Comparison of ENCODE assay signal across 8 cellular contexts in genomic region chr19:8412783-8413592, GRCh38. TPM values are rescaled to one million over a fixed set of nuclear protein-coding genes. Genes with fewer than 3 reads are reported as not detected.
A peak's percentile ranks its signal among the peaks of the same experiment; 100 is the strongest.
DNase-seq lines count a peak whose midpoint lies in the region; ATAC-seq and TF ChIP-seq lines count a peak whose summit lies in the region.

Gene MARCHF2 (plus strand): TSS chr19:8413305. CDS start chr19:8421841, 8,536 bp downstream.

- no peaks in the 10 kb centered on the region for H3K36me3 Mint-ChIP-seq in activated B cell treated with CpG ODN at 0.5 μM for 24 hours (ENCODE audit: low read depth)

- CTCF ChIA-PET in activated B cell treated with CpG ODN at 0.5 μM for 24 hours (lab: Charles Lee), result interaction anchor here (0.6 to 4.1 kb wide), 16 partner anchors 23 to 1074 kb away, joined by 3 to 44 read pairs (median 4); partner anchors contain the start of genes HNRNPM, MYO1F, RAB11B and ZNF414

- no peak within 1 kb of the TSS for H3K27ac Mint-ChIP-seq in activated B cell treated with CpG ODN at 0.5 μM for 24 hours

- peak within 1 kb of the TSS; percentile 70 for H3K4me3 Mint-ChIP-seq in activated B cell treated with CpG ODN at 0.5 μM for 24 hours

- no peaks in the 10 kb centered on the region for H3K9me3 Mint-ChIP-seq in activated B cell treated with CpG ODN at 0.5 μM for 24 hours

- TF ChIP-seq CTCF in AG10803 (conservative IDR thresholded peaks at IDR 0.05; ENCODE audit: low read length) (peak; percentile 52), activated B cell treated with CpG ODN at 0.5 μM for 24 hours (IDR thresholded peaks at IDR 0.05) (no peak)

- POLR2A ChIA-PET in activated B cell treated with CpG ODN at 0.5 μM for 24 hours (lab: Charles Lee), result interaction anchor here (0.7 to 4.7 kb wide), 14 partner anchors 8 to 202 kb away, joined by 3 to 56 read pairs (median 4); partner anchors contain the start of genes HNRNPM, MYO1F, NDUFA7 and RAB11B

- no peaks in the 10 kb centered on the region for H3K27me3 Mint-ChIP-seq in activated B cell treated with CpG ODN at 0.5 μM for 24 hours

- DNase-seq in AG10803 (ENCODE audit: low read depth), result peak; percentile 96
- DNase-seq in NCI-H345 (lab: John Stamatoyannopoulos, UW), result peak; percentile 97
- peak; percentile 96 for DNase-seq in activated B cell treated with CpG ODN at 0.5 μM for 24 hours
- DNase-seq in caudate nucleus (lab: John Stamatoyannopoulos, UW), result peak; percentile 33 to 99 (median 95)
- DNase-seq in islet precursor cell, result peak; percentile 98
- DNase-seq in stimulated activated CD4-positive, alpha-beta T cell treated with anti-CD3 and anti-CD28 coated beads, Interleukin-12 subunit alpha, Interleukin-12 subunit beta, amount 100 ng/mL, for 4 hours, result peak; percentile 95

- ATAC-seq in GM19025 (IDR thresholded peaks at IDR 0.05; ENCODE audit: low read depth, unreplicated experiment), result peak; percentile 99
- ATAC-seq in HG03280 (IDR thresholded peaks at IDR 0.05; ENCODE audit: unreplicated experiment), result peak; percentile 99
- peak; percentile 99 for ATAC-seq in activated B cell treated with CpG ODN at 0.5 μM for 24 hours (ENCODE audit: low read depth)

- H3K4me3 ChIP-seq in AG10803 (ENCODE audit: low read length), result peak within 1 kb of the TSS; percentile 71

- intact Hi-C loops in activated B cell treated with CpG ODN at 0.5 μM for 24 hours (cut with micrococcal nuclease), result loop anchor here (1.0 to 2.0 kb wide), 7 partner anchors 23 to 230 kb away; partner anchors contain the start of genes HNRNPM and RAB11B

- peak within 1 kb of the TSS; percentile 7 for H3K27ac ChIP-seq in caudate nucleus (ENCODE audit: low read depth, low read length)

- H3K4me1 Mint-ChIP-seq in activated B cell treated with CpG ODN at 0.5 μM for 24 hours, result peaks cover 9% of the 10 kb centered on the region

RNA-seq across cellular contexts. Expression of gene MARCHF2, which starts in this region (rescaled TPM):
- total RNA-seq in activated B cell treated with CpG ODN at 0.5 μM for 24 hours, result 24.8 and 25.6 TPM in 2 replicates

Comparison
In these comparisons a context has a peak if more than half of its experiments do, and no peak if none do; other contexts are left out.
1. Peak in every context shown above with its lines: DNase-seq, ATAC-seq, H3K4me3 ChIP-seq and H3K27ac ChIP-seq.